1 cellular context compared by ENCODE assay signal in the genomic region with DNA sequence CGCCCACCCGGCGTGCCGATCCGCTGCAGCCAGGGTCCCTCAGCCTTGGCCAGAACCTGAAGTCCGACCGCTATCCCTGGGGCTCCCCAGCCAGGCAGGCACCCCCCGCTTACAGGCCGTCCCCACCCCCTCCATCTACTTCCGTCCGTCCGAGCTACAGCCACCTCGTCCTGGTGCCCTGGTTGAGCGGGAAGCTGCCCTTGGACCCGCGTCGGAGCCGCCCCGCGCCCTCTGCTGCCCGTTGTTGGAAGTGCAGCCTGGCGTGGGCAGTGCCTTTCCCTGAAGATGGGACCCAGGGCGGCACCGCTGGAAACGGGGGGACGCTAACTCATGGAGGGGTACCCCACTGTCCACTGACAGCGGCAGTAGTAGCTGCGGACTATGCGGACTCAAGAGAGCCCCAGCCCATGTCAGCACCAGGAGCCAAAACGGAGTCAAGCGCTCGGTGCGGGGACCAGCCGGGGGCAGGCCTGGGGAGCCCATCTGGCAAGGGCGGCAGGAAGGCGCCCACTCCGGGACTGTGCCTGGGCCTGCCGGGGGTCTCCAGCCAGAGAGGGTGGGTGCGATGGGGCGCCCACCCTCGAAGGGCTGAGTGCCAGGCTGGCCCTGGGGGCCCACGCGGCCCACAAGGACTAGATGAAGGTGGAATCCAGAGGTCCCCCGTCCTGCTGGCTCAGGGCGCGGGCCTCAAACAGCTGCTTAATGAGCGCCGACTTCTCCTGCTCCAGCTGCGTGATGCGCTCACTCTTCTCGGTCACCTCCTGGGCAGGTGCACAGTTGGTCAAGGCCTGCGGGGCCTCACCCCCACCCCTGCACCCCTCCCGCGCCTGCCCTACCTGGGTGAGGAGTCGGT.
TF ChIP-seq lines count a peak whose summit lies in the region.

No MANE protein-coding gene starts in this region.

TF ChIP-seq in HepG2, 621 proteins besides CTCF, POLR2A, EP300 and RAD21 (continues in another document):
- TF ChIP-seq ZFP62 (CRISPR knock-in tag; IDR thresholded peaks at IDR 0.05): no peak
- no peak for TF ChIP-seq ZNF468 (CRISPR knock-in tag; IDR thresholded peaks at IDR 0.05)
- TF ChIP-seq PHF20 (CRISPR knock-in tag; IDR thresholded peaks at IDR 0.05): no peak
- TF ChIP-seq, protein P1, sequence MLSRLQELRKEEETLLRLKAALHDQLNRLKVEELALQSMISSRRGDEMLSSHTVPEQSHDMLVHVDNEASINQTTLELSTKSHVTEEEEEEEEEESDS (CRISPR knock-in tag; IDR thresholded peaks at IDR 0.05; ENCODE audit: borderline replicate concordance): no peak
- no peak; the same call in 1 of the 2 replicates for TF ChIP-seq YEATS4 (CRISPR knock-in tag; IDR thresholded peaks at IDR 0.05; ENCODE audit: borderline replicate concordance)
- no peak for TF ChIP-seq SP5 (CRISPR knock-in tag; IDR thresholded peaks at IDR 0.05; ENCODE audit: borderline replicate concordance, low read depth)
- TF ChIP-seq REL (CRISPR knock-in tag; conservative IDR thresholded peaks at IDR 0.05): no peak
- TF ChIP-seq SMARCC2 (IDR thresholded peaks at IDR 0.05): no peak
- peak; percentile 56 for TF ChIP-seq AGO1 (IDR thresholded peaks at IDR 0.05; ENCODE audit: low read depth, low read length, poor library complexity, severe bottlenecking)
- TF ChIP-seq ZNF569 (CRISPR knock-in tag; IDR thresholded peaks at IDR 0.05; ENCODE audit: borderline replicate concordance): no peak
- no peak for TF ChIP-seq MTF1 (CRISPR knock-in tag; IDR thresholded peaks at IDR 0.05)
- TF ChIP-seq MED8 (CRISPR knock-in tag; IDR thresholded peaks at IDR 0.05; ENCODE audit: insufficient replicate concordance): no peak
- peak; percentile 58 for TF ChIP-seq XRCC5 (optimal IDR thresholded peaks at IDR 0.05; ENCODE audit: low read length)
- TF ChIP-seq, protein P2, sequence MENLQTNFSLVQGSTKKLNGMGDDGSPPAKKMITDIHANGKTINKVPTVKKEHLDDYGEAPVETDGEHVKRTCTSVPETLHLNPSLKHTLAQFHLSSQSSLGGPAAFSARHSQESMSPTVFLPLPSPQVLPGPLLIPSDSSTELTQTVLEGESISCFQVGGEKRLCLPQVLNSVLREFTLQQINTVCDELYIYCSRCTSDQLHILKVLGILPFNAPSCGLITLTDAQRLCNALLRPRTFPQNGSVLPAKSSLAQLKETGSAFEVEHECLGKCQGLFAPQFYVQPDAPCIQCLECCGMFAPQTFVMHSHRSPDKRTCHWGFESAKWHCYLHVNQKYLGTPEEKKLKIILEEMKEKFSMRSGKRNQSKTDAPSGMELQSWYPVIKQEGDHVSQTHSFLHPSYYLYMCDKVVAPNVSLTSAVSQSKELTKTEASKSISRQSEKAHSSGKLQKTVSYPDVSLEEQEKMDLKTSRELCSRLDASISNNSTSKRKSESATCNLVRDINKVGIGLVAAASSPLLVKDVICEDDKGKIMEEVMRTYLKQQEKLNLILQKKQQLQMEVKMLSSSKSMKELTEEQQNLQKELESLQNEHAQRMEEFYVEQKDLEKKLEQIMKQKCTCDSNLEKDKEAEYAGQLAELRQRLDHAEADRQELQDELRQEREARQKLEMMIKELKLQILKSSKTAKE (CRISPR knock-in tag; IDR thresholded peaks at IDR 0.05; ENCODE audit: borderline replicate concordance): no peak
- TF ChIP-seq, protein P3, sequence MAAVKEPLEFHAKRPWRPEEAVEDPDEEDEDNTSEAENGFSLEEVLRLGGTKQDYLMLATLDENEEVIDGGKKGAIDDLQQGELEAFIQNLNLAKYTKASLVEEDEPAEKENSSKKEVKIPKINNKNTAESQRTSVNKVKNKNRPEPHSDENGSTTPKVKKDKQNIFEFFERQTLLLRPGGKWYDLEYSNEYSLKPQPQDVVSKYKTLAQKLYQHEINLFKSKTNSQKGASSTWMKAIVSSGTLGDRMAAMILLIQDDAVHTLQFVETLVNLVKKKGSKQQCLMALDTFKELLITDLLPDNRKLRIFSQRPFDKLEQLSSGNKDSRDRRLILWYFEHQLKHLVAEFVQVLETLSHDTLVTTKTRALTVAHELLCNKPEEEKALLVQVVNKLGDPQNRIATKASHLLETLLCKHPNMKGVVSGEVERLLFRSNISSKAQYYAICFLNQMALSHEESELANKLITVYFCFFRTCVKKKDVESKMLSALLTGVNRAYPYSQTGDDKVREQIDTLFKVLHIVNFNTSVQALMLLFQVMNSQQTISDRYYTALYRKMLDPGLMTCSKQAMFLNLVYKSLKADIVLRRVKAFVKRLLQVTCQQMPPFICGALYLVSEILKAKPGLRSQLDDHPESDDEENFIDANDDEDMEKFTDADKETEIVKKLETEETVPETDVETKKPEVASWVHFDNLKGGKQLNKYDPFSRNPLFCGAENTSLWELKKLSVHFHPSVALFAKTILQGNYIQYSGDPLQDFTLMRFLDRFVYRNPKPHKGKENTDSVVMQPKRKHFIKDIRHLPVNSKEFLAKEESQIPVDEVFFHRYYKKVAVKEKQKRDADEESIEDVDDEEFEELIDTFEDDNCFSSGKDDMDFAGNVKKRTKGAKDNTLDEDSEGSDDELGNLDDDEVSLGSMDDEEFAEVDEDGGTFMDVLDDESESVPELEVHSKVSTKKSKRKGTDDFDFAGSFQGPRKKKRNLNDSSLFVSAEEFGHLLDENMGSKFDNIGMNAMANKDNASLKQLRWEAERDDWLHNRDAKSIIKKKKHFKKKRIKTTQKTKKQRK (IDR thresholded peaks at IDR 0.05; ENCODE audit: low read length): no peak
- TF ChIP-seq ZSCAN20 (CRISPR knock-in tag; IDR thresholded peaks at IDR 0.05; ENCODE audit: borderline replicate concordance): no peak
- TF ChIP-seq, protein P4, sequence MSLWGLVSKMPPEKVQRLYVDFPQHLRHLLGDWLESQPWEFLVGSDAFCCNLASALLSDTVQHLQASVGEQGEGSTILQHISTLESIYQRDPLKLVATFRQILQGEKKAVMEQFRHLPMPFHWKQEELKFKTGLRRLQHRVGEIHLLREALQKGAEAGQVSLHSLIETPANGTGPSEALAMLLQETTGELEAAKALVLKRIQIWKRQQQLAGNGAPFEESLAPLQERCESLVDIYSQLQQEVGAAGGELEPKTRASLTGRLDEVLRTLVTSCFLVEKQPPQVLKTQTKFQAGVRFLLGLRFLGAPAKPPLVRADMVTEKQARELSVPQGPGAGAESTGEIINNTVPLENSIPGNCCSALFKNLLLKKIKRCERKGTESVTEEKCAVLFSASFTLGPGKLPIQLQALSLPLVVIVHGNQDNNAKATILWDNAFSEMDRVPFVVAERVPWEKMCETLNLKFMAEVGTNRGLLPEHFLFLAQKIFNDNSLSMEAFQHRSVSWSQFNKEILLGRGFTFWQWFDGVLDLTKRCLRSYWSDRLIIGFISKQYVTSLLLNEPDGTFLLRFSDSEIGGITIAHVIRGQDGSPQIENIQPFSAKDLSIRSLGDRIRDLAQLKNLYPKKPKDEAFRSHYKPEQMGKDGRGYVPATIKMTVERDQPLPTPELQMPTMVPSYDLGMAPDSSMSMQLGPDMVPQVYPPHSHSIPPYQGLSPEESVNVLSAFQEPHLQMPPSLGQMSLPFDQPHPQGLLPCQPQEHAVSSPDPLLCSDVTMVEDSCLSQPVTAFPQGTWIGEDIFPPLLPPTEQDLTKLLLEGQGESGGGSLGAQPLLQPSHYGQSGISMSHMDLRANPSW (CRISPR knock-in tag; IDR thresholded peaks at IDR 0.05; ENCODE audit: borderline replicate concordance): no peak
- no peak for TF ChIP-seq EZH2 (conservative IDR thresholded peaks at IDR 0.05; ENCODE audit: low read depth, low read length)
- TF ChIP-seq SP4 (CRISPR knock-in tag; IDR thresholded peaks at IDR 0.05): no peak
- no peak for TF ChIP-seq NR3C1 (CRISPR knock-in tag; IDR thresholded peaks at IDR 0.05)
- TF ChIP-seq, protein P5, sequence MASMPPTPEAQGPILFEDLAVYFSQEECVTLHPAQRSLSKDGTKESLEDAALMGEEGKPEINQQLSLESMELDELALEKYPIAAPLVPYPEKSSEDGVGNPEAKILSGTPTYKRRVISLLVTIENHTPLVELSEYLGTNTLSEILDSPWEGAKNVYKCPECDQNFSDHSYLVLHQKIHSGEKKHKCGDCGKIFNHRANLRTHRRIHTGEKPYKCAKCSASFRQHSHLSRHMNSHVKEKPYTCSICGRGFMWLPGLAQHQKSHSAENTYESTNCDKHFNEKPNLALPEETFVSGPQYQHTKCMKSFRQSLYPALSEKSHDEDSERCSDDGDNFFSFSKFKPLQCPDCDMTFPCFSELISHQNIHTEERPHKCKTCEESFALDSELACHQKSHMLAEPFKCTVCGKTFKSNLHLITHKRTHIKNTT (CRISPR knock-in tag; IDR thresholded peaks at IDR 0.05): no peak
- no peak for TF ChIP-seq YY1 (IDR thresholded peaks at IDR 0.05; ENCODE audit: insufficient read depth, insufficient replicate concordance, low read depth, low read length)
- no peak for TF ChIP-seq ARHGAP35 (CRISPR knock-in tag; IDR thresholded peaks at IDR 0.05; ENCODE audit: borderline replicate concordance)
- TF ChIP-seq SIX1 (CRISPR knock-in tag; IDR thresholded peaks at IDR 0.05; ENCODE audit: borderline replicate concordance): no peak
- TF ChIP-seq ZNF124 (CRISPR knock-in tag; IDR thresholded peaks at IDR 0.05): no peak
- TF ChIP-seq ZFP36L1 (CRISPR knock-in tag; IDR thresholded peaks at IDR 0.05): no peak
- TF ChIP-seq, protein P6, sequence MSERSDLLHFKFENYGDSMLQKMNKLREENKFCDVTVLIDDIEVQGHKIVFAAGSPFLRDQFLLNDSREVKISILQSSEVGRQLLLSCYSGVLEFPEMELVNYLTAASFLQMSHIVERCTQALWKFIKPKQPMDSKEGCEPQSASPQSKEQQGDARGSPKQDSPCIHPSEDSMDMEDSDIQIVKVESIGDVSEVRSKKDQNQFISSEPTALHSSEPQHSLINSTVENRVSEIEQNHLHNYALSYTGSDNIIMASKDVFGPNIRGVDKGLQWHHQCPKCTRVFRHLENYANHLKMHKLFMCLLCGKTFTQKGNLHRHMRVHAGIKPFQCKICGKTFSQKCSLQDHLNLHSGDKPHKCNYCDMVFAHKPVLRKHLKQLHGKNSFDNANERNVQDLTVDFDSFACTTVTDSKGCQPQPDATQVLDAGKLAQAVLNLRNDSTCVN (CRISPR knock-in tag; IDR thresholded peaks at IDR 0.05; ENCODE audit: borderline replicate concordance): 0 out of 2 replicates have a peak, but pooled peaks have one; percentile 32
- TF ChIP-seq ZNF781 (CRISPR knock-in tag; IDR thresholded peaks at IDR 0.05; ENCODE audit: borderline replicate concordance, not compliant biosample characterization): no peak
- no peak for TF ChIP-seq ZNF598 (CRISPR knock-in tag; IDR thresholded peaks at IDR 0.05; ENCODE audit: borderline replicate concordance)
- TF ChIP-seq JUND (CRISPR knock-in tag; IDR thresholded peaks at IDR 0.05): no peak
- TF ChIP-seq ZNF629 (CRISPR knock-in tag; conservative IDR thresholded peaks at IDR 0.05): no peak
- TF ChIP-seq JARID2 (CRISPR knock-in tag; IDR thresholded peaks at IDR 0.05; ENCODE audit: insufficient replicate concordance): no peak
- TF ChIP-seq TCF7L2 (IDR thresholded peaks at IDR 0.05; ENCODE audit: low read depth, low read length): no peak
- no peak for TF ChIP-seq ZNF773 (CRISPR knock-in tag; IDR thresholded peaks at IDR 0.05; ENCODE audit: borderline replicate concordance)
- TF ChIP-seq ZNF441 (CRISPR knock-in tag; IDR thresholded peaks at IDR 0.05; ENCODE audit: borderline replicate concordance): no peak
- TF ChIP-seq NBN (conservative IDR thresholded peaks at IDR 0.05): no peak
- TF ChIP-seq MBNL3 (CRISPR knock-in tag; conservative IDR thresholded peaks at IDR 0.05): no peak
- TF ChIP-seq HOXA3 (CRISPR knock-in tag; IDR thresholded peaks at IDR 0.05): peak; percentile 18; the same call in 1 of the 2 replicates
- TF ChIP-seq, protein P7, sequence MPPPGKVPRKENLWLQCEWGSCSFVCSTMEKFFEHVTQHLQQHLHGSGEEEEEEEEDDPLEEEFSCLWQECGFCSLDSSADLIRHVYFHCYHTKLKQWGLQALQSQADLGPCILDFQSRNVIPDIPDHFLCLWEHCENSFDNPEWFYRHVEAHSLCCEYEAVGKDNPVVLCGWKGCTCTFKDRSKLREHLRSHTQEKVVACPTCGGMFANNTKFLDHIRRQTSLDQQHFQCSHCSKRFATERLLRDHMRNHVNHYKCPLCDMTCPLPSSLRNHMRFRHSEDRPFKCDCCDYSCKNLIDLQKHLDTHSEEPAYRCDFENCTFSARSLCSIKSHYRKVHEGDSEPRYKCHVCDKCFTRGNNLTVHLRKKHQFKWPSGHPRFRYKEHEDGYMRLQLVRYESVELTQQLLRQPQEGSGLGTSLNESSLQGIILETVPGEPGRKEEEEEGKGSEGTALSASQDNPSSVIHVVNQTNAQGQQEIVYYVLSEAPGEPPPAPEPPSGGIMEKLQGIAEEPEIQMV (CRISPR knock-in tag; IDR thresholded peaks at IDR 0.05; ENCODE audit: low read depth): no peak
- TF ChIP-seq, protein P8, sequence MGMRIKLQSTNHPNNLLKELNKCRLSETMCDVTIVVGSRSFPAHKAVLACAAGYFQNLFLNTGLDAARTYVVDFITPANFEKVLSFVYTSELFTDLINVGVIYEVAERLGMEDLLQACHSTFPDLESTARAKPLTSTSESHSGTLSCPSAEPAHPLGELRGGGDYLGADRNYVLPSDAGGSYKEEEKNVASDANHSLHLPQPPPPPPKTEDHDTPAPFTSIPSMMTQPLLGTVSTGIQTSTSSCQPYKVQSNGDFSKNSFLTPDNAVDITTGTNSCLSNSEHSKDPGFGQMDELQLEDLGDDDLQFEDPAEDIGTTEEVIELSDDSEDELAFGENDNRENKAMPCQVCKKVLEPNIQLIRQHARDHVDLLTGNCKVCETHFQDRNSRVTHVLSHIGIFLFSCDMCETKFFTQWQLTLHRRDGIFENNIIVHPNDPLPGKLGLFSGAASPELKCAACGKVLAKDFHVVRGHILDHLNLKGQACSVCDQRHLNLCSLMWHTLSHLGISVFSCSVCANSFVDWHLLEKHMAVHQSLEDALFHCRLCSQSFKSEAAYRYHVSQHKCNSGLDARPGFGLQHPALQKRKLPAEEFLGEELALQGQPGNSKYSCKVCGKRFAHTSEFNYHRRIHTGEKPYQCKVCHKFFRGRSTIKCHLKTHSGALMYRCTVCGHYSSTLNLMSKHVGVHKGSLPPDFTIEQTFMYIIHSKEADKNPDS (CRISPR knock-in tag; IDR thresholded peaks at IDR 0.05): no peak
- TF ChIP-seq DR1 (CRISPR knock-in tag; IDR thresholded peaks at IDR 0.05): no peak
- TF ChIP-seq ZNF841 (CRISPR knock-in tag; IDR thresholded peaks at IDR 0.05; ENCODE audit: borderline replicate concordance): no peak
- TF ChIP-seq ESRRA (CRISPR knock-in tag; IDR thresholded peaks at IDR 0.05; ENCODE audit: low read depth): 0 out of 2 replicates have a peak, but pooled peaks have one; percentile 53
- TF ChIP-seq, protein P9, sequence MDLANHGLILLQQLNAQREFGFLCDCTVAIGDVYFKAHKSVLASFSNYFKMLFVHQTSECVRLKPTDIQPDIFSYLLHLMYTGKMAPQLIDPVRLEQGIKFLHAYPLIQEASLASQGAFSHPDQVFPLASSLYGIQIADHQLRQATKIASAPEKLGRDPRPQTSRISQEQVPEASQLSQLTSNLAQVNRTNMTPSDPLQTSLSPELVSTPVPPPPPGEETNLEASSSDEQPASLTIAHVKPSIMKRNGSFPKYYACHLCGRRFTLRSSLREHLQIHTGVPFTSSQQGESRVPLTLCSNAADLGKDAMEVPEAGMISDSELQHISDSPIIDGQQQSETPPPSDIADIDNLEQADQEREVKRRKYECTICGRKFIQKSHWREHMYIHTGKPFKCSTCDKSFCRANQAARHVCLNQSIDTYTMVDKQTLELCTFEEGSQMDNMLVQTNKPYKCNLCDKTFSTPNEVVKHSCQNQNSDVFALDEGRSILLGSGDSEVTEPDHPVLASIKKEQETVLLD (CRISPR knock-in tag; IDR thresholded peaks at IDR 0.05; ENCODE audit: low read depth): no peak
- TF ChIP-seq IRX3 (CRISPR knock-in tag; IDR thresholded peaks at IDR 0.05; ENCODE audit: borderline replicate concordance, low read depth): no peak
